Comparison of ENCODE assay signal across 18 cellular contexts in the genomic region with DNA sequence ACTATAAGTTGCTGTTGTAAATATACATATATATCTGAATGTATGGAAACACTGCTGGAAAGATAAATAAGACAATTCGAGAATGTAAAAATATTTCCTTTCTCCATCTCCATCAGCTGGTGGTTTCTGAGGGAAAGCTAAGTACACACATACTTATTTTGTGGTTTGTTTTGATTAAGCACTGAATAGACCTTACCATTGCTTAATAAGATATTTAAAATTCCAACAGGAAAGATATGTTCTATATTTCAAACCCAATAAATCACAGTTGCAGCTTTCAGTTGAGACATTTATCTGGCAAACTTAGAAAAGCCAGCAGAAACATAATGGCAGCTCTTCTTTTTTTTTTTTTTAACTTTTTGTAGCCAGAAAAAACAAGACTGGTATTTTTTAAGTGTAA.
A peak's percentile ranks its signal among the peaks of the same experiment; 100 is the strongest.
DNase-seq lines count a peak whose midpoint lies in the region; ATAC-seq, FAIRE-seq and TF ChIP-seq lines count a peak whose summit lies in the region.
"Had no signal": no experiment of that assay in that cellular context is flagged by ENCODE, and none has a peak within 500 bp of the region (broad histone marks: within the 10 kb centered on the region; RNA-seq: fewer than 3 reads in every experiment).

No MANE protein-coding gene starts in this region.

- DNase-seq in H54 (ENCODE audit: insufficient read length, low spot score) (no peak), astrocyte of the hippocampus (ENCODE audit: low read depth, low spot score) (peak; percentile 61), hepatic stellate cell (ENCODE audit: low spot score) (peak; percentile 12), NCI-H774 (lab: John Stamatoyannopoulos, UW) (no peak)
- DNase-seq: activated CD4-positive, alpha-beta T cell treated with anti-CD3 and anti-CD28 coated beads, Interleukin-2, amount 10 ng/mL, durations not matched to agents 24 days and 14 days; central memory CD4-positive, alpha-beta T cell; left lung; NCI-H187 treated with DMSO at 0.1 percent for 48 hours; NCI-H2227 treated with DMSO at 0.1 percent for 48 hours; OCI-M1; Right ventricle myocardium superior; spleen; stimulated activated CD4-positive, alpha-beta T cell treated with anti-CD3 and anti-CD28 coated beads, Interleukin-4, amount 100 ng/mL, for 4 hours; T-cell had no signal

- ATAC-seq in HG02759 (IDR thresholded peaks at IDR 0.05; ENCODE audit: unreplicated experiment) (no peak), HG03571 (IDR thresholded peaks at IDR 0.05; ENCODE audit: unreplicated experiment) (no peak), HG03460 (IDR thresholded peaks at IDR 0.05; ENCODE audit: unreplicated experiment) (no peak)
- ATAC-seq: activated T-helper 17 cell treated with anti-CD3 and anti-CD28 coated beads, Interleukin-2, amount 50 U/mL, for 72 hours; left lung; T-cell had no signal

- peak; percentile 57 for FAIRE-seq in H54 (lab: Jason Lieb, UNC)

- TF ChIP-seq POLR2A in H54 (IDR thresholded peaks at IDR 0.05; ENCODE audit: low read depth, low read length): no peak

Comparison
In these comparisons a context has a peak if more than half of its experiments do, and no peak if none do; other contexts are left out.
1. DNase-seq: peak in astrocyte of the hippocampus (single experiment) and hepatic stellate cell (single experiment); none in H54 (single experiment) and NCI-H774 (single experiment).